7 cellular contexts compared by ENCODE assay signal in the genomic region with DNA sequence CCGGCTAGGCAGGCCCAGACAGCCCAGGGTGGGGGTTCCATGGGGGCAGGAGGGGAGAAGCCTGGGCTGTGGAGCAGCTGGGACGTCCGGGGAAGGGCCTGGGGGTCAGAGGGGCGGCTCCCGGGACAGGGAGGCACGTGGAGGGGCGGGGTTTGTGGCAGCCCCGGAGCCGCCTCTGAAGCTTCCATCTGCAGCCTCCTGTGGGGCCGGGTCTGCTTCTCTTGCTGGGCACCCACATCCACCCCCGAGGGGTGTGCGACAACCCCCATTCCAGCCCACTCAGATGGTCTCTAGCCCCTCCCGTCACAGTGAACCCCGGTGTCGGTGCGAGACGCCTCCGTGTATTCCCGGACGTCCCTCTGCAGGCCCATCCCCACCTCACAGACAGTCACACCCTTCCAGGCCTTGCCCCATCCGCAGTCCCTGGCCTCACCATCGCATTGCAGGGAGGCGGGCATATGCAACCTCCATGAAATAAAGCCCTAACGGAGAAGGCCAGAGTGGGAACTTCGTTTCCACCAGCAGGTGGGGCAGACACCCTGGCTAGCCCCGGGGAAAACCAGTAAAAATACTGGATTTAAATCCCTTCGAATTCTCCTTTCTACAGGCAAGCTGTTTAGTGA. TPM values are rescaled to one million over a fixed set of nuclear protein-coding genes. Genes with fewer than 3 reads are reported as not detected.
DNase-seq lines count a peak whose midpoint lies in the region; ATAC-seq, FAIRE-seq and TF ChIP-seq lines count a peak whose summit lies in the region.
"Not testable (repeated sequence)": the region's sequence is repeated elsewhere in the genome, so short reads cannot be mapped to it uniquely, and the experiment has no call there.

No MANE protein-coding gene starts in this region.

- not testable (repeated sequence) for H3K4me3 ChIP-seq in OCI-LY1 (ENCODE audit: low read depth, low read length, poor library complexity, severe bottlenecking); GM12878

- not testable (repeated sequence) for H2AFZ ChIP-seq in OCI-LY1 (ENCODE audit: low read length); GM12878 (ENCODE audit: control insufficient read depth, low read depth, low read length)

- not testable (repeated sequence) for H3K79me2 ChIP-seq in OCI-LY1 (ENCODE audit: insufficient read depth, low read length); GM12878 (ENCODE audit: control insufficient read depth, insufficient read depth, low read length)

- not testable (repeated sequence) for BruUV-seq in GM12878 (replicated peaks; lab: Mats Ljungman, UMichigan)

- H3K27me3 Mint-ChIP-seq in naive B cell = not testable (repeated sequence)

- CTCF ChIA-PET in GM12878 (lab: Yijun Ruan, JAX) = interaction anchor here (1.1 kb wide), 1 partner anchor 857 kb away, joined by 3 read pairs; no protein-coding TSS in a partner anchor

- peak overlapping the region in 2 of 6 donors; percentile 72 to 80 for H3K27ac Mint-ChIP-seq in naive B cell

- H3K27ac ChIP-seq in OCI-LY1 (ENCODE audit: low read depth, low read length, poor library complexity, severe bottlenecking) = peak overlapping the region; percentile 99
- H3K27ac ChIP-seq in GM12878 (ENCODE audit: control insufficient read depth, insufficient read depth) = not testable (repeated sequence)

- H3K9me2 ChIP-seq in OCI-LY1 (ENCODE audit: low read depth, low read length) = not testable (repeated sequence)

- peak overlapping the region in 6 of 8 donors; percentile 39 to 67 (median 53) for H3K4me3 Mint-ChIP-seq in naive B cell

- FAIRE-seq in GM12878 (lab: Jason Lieb, UNC) = peak; percentile 98

- not testable (repeated sequence) for H3K4me2 ChIP-seq in OCI-LY1 (ENCODE audit: low read length); GM12878 (ENCODE audit: control insufficient read depth, insufficient read depth)

- peak overlapping the region; percentile 62; the same call in 1 of the 2 replicates for H3K9ac ChIP-seq in OCI-LY1 (ENCODE audit: low read length)
- H3K9ac ChIP-seq in GM12878 (ENCODE audit: control insufficient read depth, insufficient read depth, low read length) = not testable (repeated sequence)

- not testable (repeated sequence) for TF ChIP-seq POLR2A in GM12878 (IDR thresholded peaks at IDR 0.05; ENCODE audit: low read depth, low read length)

- TF ChIP-seq RAD21 in GM12878 (IDR thresholded peaks at IDR 0.05; ENCODE audit: insufficient read depth, low read depth, low read length) = not testable (repeated sequence)

- TF ChIP-seq CTCF in OCI-LY1 (IDR thresholded peaks at IDR 0.05; ENCODE audit: low read length); GM12878 (IDR thresholded peaks at IDR 0.05 in 2 of 3, conservative IDR thresholded peaks at IDR 0.05 in 1 of 3; ENCODE audit: control insufficient read depth in 2 of 3, extremely low read depth in 1 of 3, insufficient read depth in 1 of 3, low read depth in 3 of 3, low read length in 3 of 3): not testable (repeated sequence)

- peaks cover 0 to 12% (median 0%) of the 10 kb centered on the region in 7 donors for H3K9me3 Mint-ChIP-seq in naive B cell

- not testable (repeated sequence) for H3K27me3 ChIP-seq in OCI-LY1 (ENCODE audit: insufficient read depth, low read length); GM12878 (replicated peaks in 1 of 2; ENCODE audit: control insufficient read depth in 2 of 2, insufficient read depth in 2 of 2, low read length in 1 of 2)

- ATAC-seq in GM18861 (IDR thresholded peaks at IDR 0.05; ENCODE audit: unreplicated experiment) (peak; percentile 33), GM21360 (IDR thresholded peaks at IDR 0.05; ENCODE audit: unreplicated experiment) (peak; percentile 47), HG02678 (IDR thresholded peaks at IDR 0.05; ENCODE audit: unreplicated experiment) (peak; percentile 69), HG03139 (IDR thresholded peaks at IDR 0.05; ENCODE audit: unreplicated experiment) (peak; percentile 55), GM12878 (peak; percentile 71), naive B cell (ENCODE audit: low read depth in 2 of 2) (peak; percentile 64 to 78)

- H4K20me1 ChIP-seq in OCI-LY1 (ENCODE audit: insufficient read depth, low read length); GM12878 (ENCODE audit: control insufficient read depth, insufficient read depth): not testable (repeated sequence)

- not testable (repeated sequence) for H3K9me3 ChIP-seq in OCI-LY1 (ENCODE audit: low read length); GM12878 (replicated peaks; ENCODE audit: control insufficient read depth, insufficient read depth, low read length)

- peaks cover 27 to 34% (median 34%) of the 10 kb centered on the region in 3 donors for H3K4me1 Mint-ChIP-seq in naive B cell

- intact Hi-C loops in GM12878 (cut with micrococcal nuclease; ENCODE audit: unreplicated experiment) = not testable (repeated sequence)

- SMC1A ChIA-PET in GM12878 (lab: Charles Lee; ENCODE audit: uncharacterized antibody, unreplicated experiment) = not testable (repeated sequence)

- RAD21 ChIA-PET in GM12878 (lab: Charles Lee; ENCODE audit: unreplicated experiment) = not testable (repeated sequence)

- peaks cover 0 to 15% of the 10 kb centered on the region in 2 donors for H3K36me3 Mint-ChIP-seq in naive B cell

- not testable (repeated sequence) for DNase-seq in GM12878 (ENCODE audit: low read depth, low spot score)
- peak; percentile 44 for DNase-seq in naive B cell

- in situ Hi-C loops in GM12878 (cut with MboI) = not testable (repeated sequence)

- H3K4me1 ChIP-seq in OCI-LY1 (ENCODE audit: insufficient read depth, low read length, severe bottlenecking) (peaks cover 68% of the 10 kb centered on the region), GM12878 (ENCODE audit: control insufficient read depth, insufficient read depth, low read length) (peaks cover 29% of the 10 kb centered on the region)

- H3F3A ChIP-seq in OCI-LY1 (ENCODE audit: insufficient read depth, low read length) = not testable (repeated sequence)

- WGBS in GM12878 (ENCODE audit: insufficient coverage, insufficient replicate concordance, low lambda C conversion rate, missing lambda C conversion rate) = 0% methylated on average over 7 of the region's 27 CpGs

- POLR2A ChIA-PET in GM12878 (lab: Charles Lee) = not testable (repeated sequence)

- not testable (repeated sequence) for H3K36me3 ChIP-seq in OCI-LY1 (ENCODE audit: insufficient read depth, low read length); GM12878 (ENCODE audit: control insufficient read depth in 2 of 2, insufficient read depth in 2 of 2, low read length in 1 of 2)

- TF ChIP-seq EP300 in GM12878 (IDR thresholded peaks at IDR 0.05; ENCODE audit: borderline replicate concordance in 1 of 2, control insufficient read depth in 1 of 2, low read depth in 2 of 2, low read length in 2 of 2) = not testable (repeated sequence)

RNA-seq across cellular contexts. Expression of a gene that starts 33.8 kb away (rescaled TPM):
- total RNA-seq in GM12878 (2013; cell fraction: nucleolus; rRNA removed) = 2.2 and 2.7 TPM in 2 replicates
- total RNA-seq in GM12878 (2014; rRNA removed) = 4.9 and 6.6 TPM in 2 replicates
- total RNA-seq in GM12878 (2014; rRNA removed; fragmentation: Illumina TruSeq; extraction: Trizol) = 0.09 and 0.13 TPM in 2 replicates
- 3.2 and 3.4 TPM in 2 replicates for total RNA-seq in GM12878 (2021)
- polyA plus RNA-seq in GM12878 (2011; ENCODE audit: low read depth) = not detected
- 0.04 TPM in 1 of 2 replicates, not detected in the other for polyA plus RNA-seq in GM12878 (2011; rRNA removed)
- polyA plus RNA-seq in GM12878 (2011; cell fraction: cytosol; rRNA removed) = 0.13 TPM in 1 of 2 replicates, not detected in the other
- 0.07 and 0.12 TPM in 2 replicates for polyA plus RNA-seq in GM12878 (2011; cell fraction: nucleus; rRNA removed)
- polyA plus RNA-seq in GM12878 (2012) = 0.30 and 0.35 TPM in 2 replicates
- polyA plus RNA-seq in GM12878 (2014; fragmentation: Illumina TruSeq; extraction: Trizol) = not detected in 2 replicates
- polyA plus RNA-seq in GM12878 (2014; fragmentation: Nextera tagmentation; extraction: Ambion mirVana) = under 1 TPM in 1 of 2 experiments, not detected in 1; 0.27 TPM
- polyA plus RNA-seq in GM12878 (2014; rRNA removed) = 3.1 and 4.9 TPM in 2 replicates
- polyA plus RNA-seq in GM12878 (2016; fragmentation: Nextera tagmentation; extraction: Ambion mirVana) = 1 to 10 TPM in 1 of 2 experiments, under 1 TPM in 1; 0.49 to 1.9 TPM
- not detected in 2 replicates for polyA minus RNA-seq in GM12878 (2011; rRNA and poly(A)+ RNA removed)
- polyA minus RNA-seq in GM12878 (2011; cell fraction: cytosol; rRNA and poly(A)+ RNA removed) = not detected in 2 replicates
- polyA minus RNA-seq in GM12878 (2011; cell fraction: nucleus; rRNA and poly(A)+ RNA removed) = 0.12 and 0.29 TPM in 2 replicates
- polyA plus RNA-seq in naive B cell (ENCODE audit: low read depth in 6 of 6) = 1 to 10 TPM; 1.4 to 3.3 (median 1.9) TPM
